ENCODE assay signal across 20 cellular contexts in genomic region chr22:44406581-44407403, GRCh38.
DNase-seq lines count a peak whose midpoint lies in the region; ATAC-seq and TF ChIP-seq lines count a peak whose summit lies in the region.
"Had no signal": no experiment of that assay in that cellular context is flagged by ENCODE, and none has a peak within 500 bp of the region (broad histone marks: within the 10 kb centered on the region; RNA-seq: fewer than 3 reads in every experiment).

No MANE protein-coding gene starts in this region.

- H3K36me3 Mint-ChIP-seq in brain = no peaks in the 10 kb centered on the region
- H3K36me3 Mint-ChIP-seq: T-cell had no signal

- no peak overlapping the region for H4K8ac ChIP-seq in IMR-90 (ENCODE audit: low read depth in 2 of 2, low read length in 2 of 2)

- H3K9ac ChIP-seq in IMR-90 (ENCODE audit: low read depth, low read length) = no peak overlapping the region

- TF ChIP-seq POLR2A in IMR-90 (IDR thresholded peaks at IDR 0.05; ENCODE audit: low read depth, low read length) (no peak), sigmoid colon (IDR thresholded peaks at IDR 0.05) (no peak)

- no peaks in the 10 kb centered on the region for H3K9me1 ChIP-seq in IMR-90 (ENCODE audit: insufficient read depth, low read length)

- H3K4ac ChIP-seq in IMR-90 (ENCODE audit: low read depth, low read length) = no peak overlapping the region

- peaks cover 5% of the 10 kb centered on the region for H3K27me3 Mint-ChIP-seq in brain
- H3K27me3 Mint-ChIP-seq: activated CD4-positive, alpha-beta T cell treated with anti-CD3 and anti-CD28 coated beads, Interleukin-2, amount 10 ng/mL, durations not matched to agents 7 days and 5 days; dendritic cell treated with granulocyte-macrophage colony-stimulating factor and Interleukin-4, amounts not matched to agents 40 ng/mL and 50 ng/mL, for 4 days; T-cell had no signal

- peaks cover 48% of the 10 kb centered on the region for H3K4me1 Mint-ChIP-seq in brain
- H3K4me1 Mint-ChIP-seq: activated CD4-positive, alpha-beta T cell treated with anti-CD3 and anti-CD28 coated beads, Interleukin-2, amount 10 ng/mL, durations not matched to agents 7 days and 5 days; B cell; T-cell had no signal

- H3K9me3 ChIP-seq in IMR-90 (ENCODE audit: control insufficient read depth, insufficient read depth, low read length) = no peaks in the 10 kb centered on the region
- no peaks in the 10 kb centered on the region for H3K9me3 ChIP-seq in sigmoid colon
- H3K9me3 ChIP-seq: tibial artery had no signal

- H4K5ac ChIP-seq in IMR-90 (ENCODE audit: low read depth, low read length) = no peak overlapping the region

- H3K9me3 Mint-ChIP-seq in brain = peaks cover 0 to 3% (median 0%) of the 10 kb centered on the region in 5 experiments
- H3K9me3 Mint-ChIP-seq: activated CD4-positive, alpha-beta T cell treated with anti-CD3 and anti-CD28 coated beads, Interleukin-2, amount 10 ng/mL, durations not matched to agents 7 days and 5 days; dendritic cell treated with granulocyte-macrophage colony-stimulating factor and Interleukin-4, amounts not matched to agents 40 ng/mL and 50 ng/mL, for 4 days; T-cell had no signal

- H3K4me3 ChIP-seq in IMR-90 (ENCODE audit: insufficient read depth, low read depth, low read length) = no peak overlapping the region
- no peak overlapping the region for H3K4me3 ChIP-seq in sigmoid colon
- H3K4me3 ChIP-seq: tibial artery had no signal

- no peak overlapping the region for H3K4me3 Mint-ChIP-seq in brain
- H3K4me3 Mint-ChIP-seq: activated CD4-positive, alpha-beta T cell treated with anti-CD3 and anti-CD28 coated beads, Interleukin-2, amount 10 ng/mL, durations not matched to agents 7 days and 5 days; B cell; dendritic cell treated with granulocyte-macrophage colony-stimulating factor and Interleukin-4, amounts not matched to agents 40 ng/mL and 50 ng/mL, for 4 days; T-cell had no signal

- H3K27ac ChIP-seq in IMR-90 (ENCODE audit: insufficient read depth, low read length) (no peak overlapping the region), sigmoid colon (no peak overlapping the region)
- H3K27ac ChIP-seq: tibial artery had no signal

- POLR2A ChIA-PET in IMR-90 (lab: Charles Lee; ENCODE audit: unreplicated experiment) = no interaction called here

- H3K79me1 ChIP-seq in IMR-90 (ENCODE audit: low read depth in 1 of 2, low read length in 2 of 2) = no peaks in the 10 kb centered on the region

- no peaks in the 10 kb centered on the region for H3K36me3 ChIP-seq in IMR-90 (ENCODE audit: control insufficient read depth, insufficient read depth, low read length)
- H3K36me3 ChIP-seq in sigmoid colon = no peaks in the 10 kb centered on the region
- H3K36me3 ChIP-seq: tibial artery had no signal

- no peak for TF ChIP-seq EP300 in sigmoid colon (IDR thresholded peaks at IDR 0.05)

- no peak overlapping the region for H3K18ac ChIP-seq in IMR-90 (ENCODE audit: low read depth, low read length)

- TF ChIP-seq CTCF in IMR-90 (conservative IDR thresholded peaks at IDR 0.05; ENCODE audit: low read depth, low read length) (no peak), brain (conservative IDR thresholded peaks at IDR 0.05) (no peak), sigmoid colon (IDR thresholded peaks at IDR 0.05) (no peak)

- H3K27me3 ChIP-seq in IMR-90 (ENCODE audit: control insufficient read depth, insufficient read depth, low read length) (peaks cover 10% of the 10 kb centered on the region; the same call in 1 of the 2 replicates), sigmoid colon (no peaks in the 10 kb centered on the region)

- DNase-seq in IMR-90 (peak; percentile 12), iPS-NIHi11 (ENCODE audit: low spot score) (peak; percentile 55), sigmoid colon (peak; percentile 22), germinal center (ENCODE audit: low spot score) (no peak), NCI-H1092 (lab: John Stamatoyannopoulos, UW) (no peak), NCI-H146 (lab: John Stamatoyannopoulos, UW) (no peak)
- DNase-seq: activated CD4-positive, alpha-beta T cell treated with anti-CD3 and anti-CD28 coated beads, Interleukin-2, amount 10 ng/mL, durations not matched to agents 7 days and 5 days; EL; erythroblast; GOT3; NCI-H1105 treated with DMSO at 0.1 percent for 48 hours; NCI-H526 treated with DMSO at 0.1 percent for 48 hours; SHP77; stimulated activated naive CD4-positive, alpha-beta T cell; T-cell had no signal

- no TSS peak for BruUV-seq in IMR-90 (replicated peaks; lab: Mats Ljungman, UMichigan)

- peak overlapping the region in 4 of 5 experiments; percentile 31 to 75 (median 46) for H3K27ac Mint-ChIP-seq in brain
- H3K27ac Mint-ChIP-seq: activated CD4-positive, alpha-beta T cell treated with anti-CD3 and anti-CD28 coated beads, Interleukin-2, amount 10 ng/mL, durations not matched to agents 7 days and 5 days; B cell; dendritic cell treated with granulocyte-macrophage colony-stimulating factor and Interleukin-4, amounts not matched to agents 40 ng/mL and 50 ng/mL, for 4 days; T-cell had no signal

- 71% methylated on average over 10 of the region's 17 CpGs; no CpG with 5 or more reads in 1 of the 2 experiments for WGBS in IMR-90 (ENCODE audit: extremely low coverage in 2 of 2, insufficient read length in 1 of 2), 2 experiments
- 71 to 77% methylated on average over 17 of the region's 17 CpGs for WGBS in sigmoid colon, 2 donors

- intact Hi-C loops in IMR-90 (cut with micrococcal nuclease) = no loop called here
- intact Hi-C loops in sigmoid colon (cut with DNase I) = no loop called here

- no peak overlapping the region for H2AFZ ChIP-seq in IMR-90 (replicated peaks; ENCODE audit: low read length, poor library complexity)

- H3K14ac ChIP-seq in IMR-90 (replicated peaks; ENCODE audit: low read depth, low read length) = no peak overlapping the region

- TF ChIP-seq RAD21 in IMR-90 (IDR thresholded peaks at IDR 0.05; ENCODE audit: low read length) = no peak

- no peaks in the 10 kb centered on the region for H4K20me1 ChIP-seq in IMR-90 (ENCODE audit: insufficient read depth, low read length)

- H3K23ac ChIP-seq in IMR-90 (ENCODE audit: low read depth, low read length) = no peak overlapping the region

- no peaks in the 10 kb centered on the region for H3K4me1 ChIP-seq in IMR-90 (ENCODE audit: control insufficient read depth, insufficient read depth, low read length)
- peaks cover 0 to 13% (median 4%) of the 10 kb centered on the region in 4 donors for H3K4me1 ChIP-seq in sigmoid colon
- H3K4me1 ChIP-seq: tibial artery had no signal

- H2AK5ac ChIP-seq in IMR-90 (ENCODE audit: low read depth, low read length) = no peak overlapping the region; the same call in 1 of the 2 replicates

- CTCF ChIA-PET in IMR-90 (lab: Yijun Ruan, JAX) = no interaction called here

- ATAC-seq in IMR-90 (ENCODE audit: low read depth) = no peak
- ATAC-seq: sciatic nerve, T-cell had no signal

- H2BK120ac ChIP-seq in IMR-90 (ENCODE audit: low read depth, low read length) = no peak overlapping the region

- dilution Hi-C loops in IMR-90 (cut with HindIII; ENCODE audit: low sequenced_read_pairs, unreplicated experiment) = no loop called here

- H3K4me2 ChIP-seq in IMR-90 (ENCODE audit: low read depth, low read length) = no peak overlapping the region

- H2BK15ac ChIP-seq in IMR-90 (ENCODE audit: low read depth, low read length) = no peak overlapping the region

- no peak overlapping the region for H2BK5ac ChIP-seq in IMR-90 (ENCODE audit: low read depth, low read length, poor library complexity, severe bottlenecking)

- no peak overlapping the region for H2AK9ac ChIP-seq in IMR-90 (replicated peaks; ENCODE audit: low read depth, low read length, poor library complexity)

- H3K56ac ChIP-seq in IMR-90 (ENCODE audit: extremely low read depth, insufficient read depth, low read length) = no peak overlapping the region

- no peak overlapping the region for H2BK20ac ChIP-seq in IMR-90 (ENCODE audit: low read depth, low read length)

- no peak overlapping the region; the same call in 1 of the 2 replicates for H4K91ac ChIP-seq in IMR-90 (ENCODE audit: insufficient read depth, low read depth, low read length)

- in situ Hi-C loops in IMR-90 (cut with MboI; ENCODE audit: low sequenced_read_pairs) = no loop called here

TF ChIP-seq in IMR-90, 13 proteins besides CTCF, POLR2A, EP300 and RAD21:
- no peak for TF ChIP-seq MAZ (IDR thresholded peaks at IDR 0.05; ENCODE audit: borderline replicate concordance, low read depth, low read length)
- no peak for TF ChIP-seq CHD1 (IDR thresholded peaks at IDR 0.05; ENCODE audit: low read depth, low read length)
- TF ChIP-seq MXI1 (IDR thresholded peaks at IDR 0.05; ENCODE audit: borderline replicate concordance, low read depth, low read length) = no peak
- no peak for TF ChIP-seq RFX5 (IDR thresholded peaks at IDR 0.05; ENCODE audit: low read depth, low read length)
- no peak for TF ChIP-seq NFE2L2 (IDR thresholded peaks at IDR 0.05; ENCODE audit: low read depth, low read length)
- no peak for TF ChIP-seq USF2 (IDR thresholded peaks at IDR 0.05; ENCODE audit: low read depth, low read length)
- no peak for TF ChIP-seq RCOR1 (IDR thresholded peaks at IDR 0.05; ENCODE audit: insufficient replicate concordance, low read length)
- no peak for TF ChIP-seq MAFK (IDR thresholded peaks at IDR 0.05; ENCODE audit: low read depth, low read length)
- no peak for TF ChIP-seq CEBPB (IDR thresholded peaks at IDR 0.05; ENCODE audit: low read depth, low read length)
- TF ChIP-seq BHLHE40 (IDR thresholded peaks at IDR 0.05; ENCODE audit: low read depth, low read length) = no peak
- no peak for TF ChIP-seq SMC3 (IDR thresholded peaks at IDR 0.05; ENCODE audit: low read depth, low read length)
- no peak for TF ChIP-seq FOS (IDR thresholded peaks at IDR 0.05; ENCODE audit: low read depth, low read length)
- no peak for TF ChIP-seq ELK1 (IDR thresholded peaks at IDR 0.05; ENCODE audit: borderline replicate concordance, low read depth, low read length)

Comparison
In these comparisons a context has a peak if more than half of its experiments do, and no peak if none do; other contexts are left out.
1. DNase-seq: peak in IMR-90 (single experiment), iPS-NIHi11 (single experiment) and sigmoid colon (single experiment); none in germinal center (single experiment), NCI-H1092 (single experiment) and NCI-H146 (single experiment).